23 cellular contexts compared by ENCODE assay signal in genomic region chr12:2221030-2221621, GRCh38.
DNase-seq lines count a peak whose midpoint lies in the region; ATAC-seq and TF ChIP-seq lines count a peak whose summit lies in the region.
"Had no signal": no experiment of that assay in that cellular context is flagged by ENCODE, and none has a peak within 500 bp of the region (broad histone marks: within the 10 kb centered on the region; RNA-seq: fewer than 3 reads in every experiment).

No MANE protein-coding gene starts in this region.

- intact Hi-C loops in Right ventricle myocardium superior (cut with DNase I) (no loop called here), left ventricle myocardium superior (cut with micrococcal nuclease) (no loop called here), upper lobe of right lung (cut with DNase I) (no loop called here)

- H3K9me3 ChIP-seq in upper lobe of right lung = no peaks in the 10 kb centered on the region

- H3K4me3 ChIP-seq in upper lobe of right lung = no peak overlapping the region

- DNase-seq in cerebellar cortex (ENCODE audit: low spot score) = peak; percentile 88
- DNase-seq in Right ventricle myocardium superior = no peak
- peak; percentile 49 for DNase-seq in left ventricle myocardium superior
- DNase-seq in NCI-H146 (lab: John Stamatoyannopoulos, UW) = no peak
- no peak for DNase-seq in SHP77 treated with DMSO at 0.1 percent for 48 hours (lab: John Stamatoyannopoulos, UW)
- DNase-seq in upper lobe of right lung = no peak
- DNase-seq: Calu3; CD8-positive, alpha-beta T cell; DMS79 treated with DMSO at 0.1 percent for 48 hours; IMR-90; MM.1S; NCI-H1694; NCI-H2029 treated with DMSO at 0.1 percent for 48 hours; NCI-H446 treated with DMSO at 0.1 percent for 48 hours; NCI-H526; NCI-H82; RPMI8226; SIG-M5 had no signal

- H3K4me1 ChIP-seq in upper lobe of right lung = no peaks in the 10 kb centered on the region

- ATAC-seq in Right ventricle myocardium superior (ENCODE audit: poor library complexity) (peak; percentile 63), left ventricle myocardium superior (peak; percentile 78), upper lobe of right lung (no peak), GM21717 (IDR thresholded peaks at IDR 0.05; ENCODE audit: unreplicated experiment) (no peak)
- ATAC-seq: CD8-positive, alpha-beta T cell; HCT116; SK-N-SH treated with all-trans-retinoic acid at 6 μM for 48 hours had no signal

- H3K36me3 ChIP-seq in upper lobe of right lung = no peaks in the 10 kb centered on the region

- no peak overlapping the region for H3K27ac ChIP-seq in upper lobe of right lung
- H3K27ac ChIP-seq: C4-2B, KMS-11 had no signal

- no peak for TF ChIP-seq CTCF in upper lobe of right lung (IDR thresholded peaks at IDR 0.05)

- no peaks in the 10 kb centered on the region for H3K27me3 ChIP-seq in upper lobe of right lung

Comparison
In these comparisons a context has a peak if more than half of its experiments do, and no peak if none do; other contexts are left out.
1. DNase-seq: peak in cerebellar cortex (single experiment) and left ventricle myocardium superior (single experiment); none in Right ventricle myocardium superior (single experiment), NCI-H146 (single experiment), SHP77 treated with DMSO at 0.1 percent for 48 hours (single experiment) and upper lobe of right lung (single experiment).
2. ATAC-seq: peak in Right ventricle myocardium superior (single experiment) and left ventricle myocardium superior (single experiment); none in upper lobe of right lung (single experiment) and GM21717 (single experiment).